In genomic region chr1:24541711-24542346, GRCh38 we compare ENCODE assay signal across 8 cellular contexts. TPM values are rescaled to one million over a fixed set of nuclear protein-coding genes. Genes with fewer than 3 reads are reported as not detected.
DNase-seq lines count a peak whose midpoint lies in the region; ATAC-seq, FAIRE-seq and TF ChIP-seq lines count a peak whose summit lies in the region.

No MANE protein-coding gene starts in this region.

- H3K36me3 ChIP-seq in esophagus squamous epithelium, result peaks cover 0 to 19% (median 0%) of the 10 kb centered on the region in 3 donors

- intact Hi-C loops in esophagus squamous epithelium (cut with DNase I) (no loop called here), sciatic nerve (cut with DNase I) (no loop called here)

- no peaks in the 10 kb centered on the region for H3K9me3 Mint-ChIP-seq in stimulated activated memory B cell treated with anti-CD40 and anti-IgM and Interleukin-4, amounts not matched to agents 10 μg/mL and 1 μg/mL and 100 μg/mL, for 72 hours

- H3K4me1 Mint-ChIP-seq in stimulated activated memory B cell treated with anti-CD40 and anti-IgM and Interleukin-4, amounts not matched to agents 10 μg/mL and 1 μg/mL and 100 μg/mL, for 72 hours, result peaks cover 44% of the 10 kb centered on the region

- no peaks in the 10 kb centered on the region for H3K27me3 ChIP-seq in esophagus squamous epithelium

- WGBS in esophagus squamous epithelium, 2 donors, result 56 to 75% methylated on average over 7 to 8 of the region's 8 CpGs

- FAIRE-seq in H54 (lab: Jason Lieb, UNC), result no peak

- ATAC-seq in SK-N-SH treated with all-trans-retinoic acid at 6 μM for 48 hours (peak; percentile 46; the same call in 2 of the 3 replicates), HG03469 (IDR thresholded peaks at IDR 0.05; ENCODE audit: unreplicated experiment) (no peak), sciatic nerve (no peak)
- ATAC-seq in stimulated activated memory B cell treated with anti-CD40 and anti-IgM and Interleukin-4, amounts not matched to agents 10 μg/mL and 1 μg/mL and 100 μg/mL, for 72 hours, result no peak

- TF ChIP-seq CTCF in esophagus squamous epithelium (IDR thresholded peaks at IDR 0.05), result peak in 5 of 6 experiments; percentile 26 to 56 (median 37)

- H3K4me3 ChIP-seq in esophagus squamous epithelium, result no peak overlapping the region

- no peaks in the 10 kb centered on the region for H3K9me3 ChIP-seq in esophagus squamous epithelium

- H3K4me1 ChIP-seq in esophagus squamous epithelium, result peaks cover 0 to 24% (median 0%) of the 10 kb centered on the region in 3 donors

- H3K36me3 Mint-ChIP-seq in stimulated activated memory B cell treated with anti-CD40 and anti-IgM and Interleukin-4, amounts not matched to agents 10 μg/mL and 1 μg/mL and 100 μg/mL, for 72 hours, result no peaks in the 10 kb centered on the region

- H3K27ac ChIP-seq in esophagus squamous epithelium, result no peak overlapping the region

- no peak overlapping the region for H3K4me3 Mint-ChIP-seq in stimulated activated memory B cell treated with anti-CD40 and anti-IgM and Interleukin-4, amounts not matched to agents 10 μg/mL and 1 μg/mL and 100 μg/mL, for 72 hours

- peak overlapping the region; percentile 88 for H3K27ac Mint-ChIP-seq in stimulated activated memory B cell treated with anti-CD40 and anti-IgM and Interleukin-4, amounts not matched to agents 10 μg/mL and 1 μg/mL and 100 μg/mL, for 72 hours

- no peaks in the 10 kb centered on the region for H3K27me3 Mint-ChIP-seq in stimulated activated memory B cell treated with anti-CD40 and anti-IgM and Interleukin-4, amounts not matched to agents 10 μg/mL and 1 μg/mL and 100 μg/mL, for 72 hours

- peak; percentile 33 for DNase-seq in NCI-H2196 (lab: John Stamatoyannopoulos, UW; ENCODE audit: unreplicated experiment)
- no peak for DNase-seq in NCI-H2196 treated with DMSO at 0.1 percent for 48 hours (lab: John Stamatoyannopoulos, UW; ENCODE audit: unreplicated experiment)
- DNase-seq in esophagus squamous epithelium (lab: John Stamatoyannopoulos, UW), result no peak
- no peak for DNase-seq in H54 (ENCODE audit: insufficient read length, low spot score)
- DNase-seq in sciatic nerve (ENCODE audit: low spot score), result no peak

- TF ChIP-seq POLR2A in esophagus squamous epithelium (IDR thresholded peaks at IDR 0.05) (no peak), H54 (IDR thresholded peaks at IDR 0.05; ENCODE audit: low read depth, low read length) (no peak)

TF ChIP-seq in SK-N-SH treated with all-trans-retinoic acid at 6 μM for 48 hours, 23 proteins besides CTCF, POLR2A, EP300 and RAD21:
- no peak for TF ChIP-seq BACH2 (CRISPR knock-in tag; IDR thresholded peaks at IDR 0.05; ENCODE audit: borderline replicate concordance)
- no peak for TF ChIP-seq TSHZ2 (CRISPR knock-in tag; IDR thresholded peaks at IDR 0.05)
- TF ChIP-seq ZNF70 (CRISPR knock-in tag; IDR thresholded peaks at IDR 0.05), result no peak
- no peak for TF ChIP-seq CSRNP3 (CRISPR knock-in tag; IDR thresholded peaks at IDR 0.05)
- no peak for TF ChIP-seq PPARA (CRISPR knock-in tag; IDR thresholded peaks at IDR 0.05; ENCODE audit: borderline replicate concordance)
- no peak for TF ChIP-seq ZNF8 (CRISPR knock-in tag; IDR thresholded peaks at IDR 0.05)
- no peak for TF ChIP-seq TOX (CRISPR knock-in tag; IDR thresholded peaks at IDR 0.05; ENCODE audit: borderline replicate concordance)
- no peak for TF ChIP-seq ZNF565 (CRISPR knock-in tag; conservative IDR thresholded peaks at IDR 0.05; ENCODE audit: low read depth)
- no peak for TF ChIP-seq ARNTL (CRISPR knock-in tag; IDR thresholded peaks at IDR 0.05; ENCODE audit: borderline replicate concordance, low read depth)
- TF ChIP-seq POU6F1 (CRISPR knock-in tag; IDR thresholded peaks at IDR 0.05; ENCODE audit: borderline replicate concordance, low read depth), result no peak
- no peak for TF ChIP-seq ESRRG (CRISPR knock-in tag; IDR thresholded peaks at IDR 0.05)
- TF ChIP-seq TCF4 (CRISPR knock-in tag; IDR thresholded peaks at IDR 0.05; ENCODE audit: borderline replicate concordance), result no peak
- TF ChIP-seq ISL1 (CRISPR knock-in tag; IDR thresholded peaks at IDR 0.05), result no peak
- TF ChIP-seq GLIS3 (CRISPR knock-in tag; IDR thresholded peaks at IDR 0.05), result no peak
- TF ChIP-seq ZC3H10 (CRISPR knock-in tag; IDR thresholded peaks at IDR 0.05), result no peak
- TF ChIP-seq ZFP30 (CRISPR knock-in tag; IDR thresholded peaks at IDR 0.05), result no peak

RNA-seq across cellular contexts. Expression of gene NCMAP, which starts 14.1 kb away (rescaled TPM):
- total RNA-seq in esophagus squamous epithelium (under 1 TPM in 2 of 4 donors, not detected in 2; 0.12 to 0.19 TPM), sciatic nerve (226 TPM)

RNA-seq across cellular contexts. Expression of gene RCAN3, which starts 39.2 kb away (rescaled TPM):
- total RNA-seq in esophagus squamous epithelium, result 10 to 100 TPM; 14.4 to 24.1 (median 18.6) TPM
- total RNA-seq in sciatic nerve, result 14.0 TPM

Comparison
In these comparisons a context has a peak if more than half of its experiments do, and no peak if none do; other contexts are left out.
1. RNA of gene NCMAP, which starts 14.1 kb away (total RNA-seq): 226 TPM in sciatic nerve (single experiment); 0.12 to 0.19 TPM in esophagus squamous epithelium; every median in the first group is over 100 times any median in the second.